ENCODE assay signal across 25 cellular contexts in the genomic region with DNA sequence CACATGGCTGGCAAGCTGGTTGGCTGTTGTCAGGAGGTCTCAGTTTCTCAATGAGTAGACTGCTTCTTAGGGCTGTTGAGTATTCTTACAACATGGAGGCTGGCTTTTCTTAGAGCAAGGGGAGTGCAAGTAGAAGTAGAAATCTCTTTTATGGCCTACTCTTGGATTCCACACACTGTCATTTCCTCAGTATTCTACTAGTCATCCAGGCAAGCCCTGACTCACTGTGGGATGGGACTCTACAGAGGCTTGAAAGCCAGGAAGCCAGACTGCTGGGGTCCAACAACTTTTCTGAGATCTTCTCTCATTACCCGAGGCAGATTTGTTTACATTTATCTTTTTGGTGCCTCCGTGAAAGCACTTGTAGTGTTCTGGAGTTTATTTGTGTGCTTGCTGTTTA.
DNase-seq lines count a peak whose midpoint lies in the region; ATAC-seq and TF ChIP-seq lines count a peak whose summit lies in the region.
"Had no signal": no experiment of that assay in that cellular context is flagged by ENCODE, and none has a peak within 500 bp of the region (broad histone marks: within the 10 kb centered on the region; RNA-seq: fewer than 3 reads in every experiment).

No MANE protein-coding gene starts in this region.

- DNase-seq in AG10803 (ENCODE audit: low read depth) (peak; percentile 22), HCEC 1CT (peak; percentile 29), RWPE2 (ENCODE audit: low spot score) (no peak), iris pigment epithelial cell (ENCODE audit: low read depth) (peak; percentile 13), NCI-H446 treated with DMSO at 0.1 percent for 48 hours (lab: John Stamatoyannopoulos, UW) (no peak), testis (no peak), H9 (no peak)
- DNase-seq in activated CD4-positive, alpha-beta T cell treated with anti-CD3 and anti-CD28 coated beads, Interleukin-2, amount 50 U/mL, for 48 hours = no peak
- DNase-seq: ACHN; activated CD4-positive, alpha-beta T cell treated with anti-CD3 and anti-CD28 coated beads, Interleukin-2, amount 50 U/mL, for 1 hour; activated naive CD4-positive, alpha-beta T cell treated with anti-CD3 and anti-CD28 coated beads, Interleukin-2, amount 50 U/mL, for 16 hours; amygdala; caudate nucleus; Karpas-422; left ventricle myocardium inferior; naive thymus-derived CD8-positive, alpha-beta T cell; NCI-H1694 treated with DMSO at 0.1 percent for 48 hours; occipital lobe; SK-N-SH; small intestine; stimulated activated CD4-positive, alpha-beta T cell treated with anti-CD3 and anti-CD28 coated beads, Interleukin-2, amount 100 ng/mL, for 24 hours; upper lobe of right lung; WERI-Rb-1 had no signal

- no peak overlapping the region for H2BK120ac ChIP-seq in H9 (ENCODE audit: low read depth, low read length, poor library complexity, severe bottlenecking)

- no peak overlapping the region for H3K4me3 ChIP-seq in AG10803 (ENCODE audit: low read length)
- H3K4me3 ChIP-seq in RWPE2 (ENCODE audit: severe bottlenecking) = no peak overlapping the region
- H3K4me3 ChIP-seq in testis = no peak overlapping the region
- H3K4me3 ChIP-seq: left ventricle myocardium inferior, upper lobe of right lung had no signal

- H3K9ac ChIP-seq in H9 (ENCODE audit: extremely low read depth, insufficient read length, low read length) = no peak overlapping the region
- H3K9ac ChIP-seq: SK-N-SH had no signal

- H3K4me1 ChIP-seq in RWPE2 (ENCODE audit: insufficient read depth, poor library complexity, severe bottlenecking) = no peaks in the 10 kb centered on the region
- H3K4me1 ChIP-seq in testis = no peaks in the 10 kb centered on the region
- H3K4me1 ChIP-seq in H9 (ENCODE audit: insufficient read depth, low read length) = no peaks in the 10 kb centered on the region
- H3K4me1 ChIP-seq: left ventricle myocardium inferior, upper lobe of right lung had no signal

- H3K36me3 ChIP-seq in RWPE2 (ENCODE audit: low read depth) (no peaks in the 10 kb centered on the region), testis (ENCODE audit: low read depth, missing control alignments) (no peaks in the 10 kb centered on the region)
- H3K36me3 ChIP-seq: left ventricle myocardium inferior, upper lobe of right lung, WERI-Rb-1 had no signal

- H3K4me1 Mint-ChIP-seq in H9 = peaks cover 13 to 17% of the 10 kb centered on the region in 2 experiments
- H3K4me1 Mint-ChIP-seq: mesothelial cell of epicardium; naive thymus-derived CD8-positive, alpha-beta T cell had no signal

- ATAC-seq in RWPE2 (ENCODE audit: low read depth) = peak; percentile 80
- ATAC-seq: naive thymus-derived CD8-positive, alpha-beta T cell; upper lobe of right lung had no signal

- no peaks in the 10 kb centered on the region for H3K79me2 ChIP-seq in H9 (ENCODE audit: insufficient read depth, low read length)

- no peak overlapping the region for H2AK5ac ChIP-seq in H9 (ENCODE audit: insufficient read length, low read length)

- H3K18ac ChIP-seq in H9 (ENCODE audit: insufficient read length, low read depth, low read length) = no peak overlapping the region

- no peak overlapping the region for H3K4me2 ChIP-seq in H9 (ENCODE audit: insufficient read depth, insufficient read length, low read length)
- H3K4me2 ChIP-seq: SK-N-SH had no signal

- H3K4me3 Mint-ChIP-seq in H9 = no peak overlapping the region
- H3K4me3 Mint-ChIP-seq: mesothelial cell of epicardium; naive thymus-derived CD8-positive, alpha-beta T cell had no signal

- H3K27ac ChIP-seq in RWPE2 (ENCODE audit: poor library complexity, severe bottlenecking) (no peak overlapping the region), testis (no peak overlapping the region), H9 (ENCODE audit: insufficient read length, low read depth, low read length) (no peak overlapping the region)
- H3K27ac ChIP-seq: C4-2B, left ventricle myocardium inferior, upper lobe of right lung, WERI-Rb-1 had no signal

- no peak overlapping the region for H2BK15ac ChIP-seq in H9 (ENCODE audit: low read depth, low read length)

- H3K36me3 Mint-ChIP-seq in H9 (ENCODE audit: insufficient read depth in 1 of 3, low read depth in 3 of 3) = no peaks in the 10 kb centered on the region
- H3K36me3 Mint-ChIP-seq: mesothelial cell of epicardium; naive thymus-derived CD8-positive, alpha-beta T cell had no signal

- no peaks in the 10 kb centered on the region for H3K9me3 ChIP-seq in RWPE2 (ENCODE audit: severe bottlenecking)
- H3K9me3 ChIP-seq in testis = no peaks in the 10 kb centered on the region
- H3K9me3 ChIP-seq in H9 (ENCODE audit: control insufficient read depth, low read depth, low read length) = no peaks in the 10 kb centered on the region
- H3K9me3 ChIP-seq: left ventricle myocardium inferior, SK-N-SH, upper lobe of right lung had no signal

- WGBS in testis, 2 donors = 86 to 91% methylated on average over 2 of the region's 2 CpGs
- no CpG with 5 or more reads among the region's 2 CpGs for WGBS in H9 (ENCODE audit: extremely low coverage, insufficient read length, low lambda C conversion rate)

- no peak overlapping the region for H3K27ac Mint-ChIP-seq in H9
- H3K27ac Mint-ChIP-seq: mesothelial cell of epicardium; naive thymus-derived CD8-positive, alpha-beta T cell had no signal

- no peak overlapping the region for H3T11ph ChIP-seq in H9 (ENCODE audit: low read length)

- H4K20me1 ChIP-seq in H9 (ENCODE audit: control insufficient read depth, insufficient read depth, insufficient read length) = no peaks in the 10 kb centered on the region

- H4K5ac ChIP-seq in H9 (ENCODE audit: insufficient read length, low read depth, low read length) = no peak overlapping the region

- H3K56ac ChIP-seq in H9 (ENCODE audit: insufficient read length, low read depth, low read length) = no peak overlapping the region

- H3K23ac ChIP-seq in H9 (ENCODE audit: insufficient read length, low read depth, low read length) = no peak overlapping the region

- H3K14ac ChIP-seq in H9 (ENCODE audit: insufficient read depth, low read length) = no peak overlapping the region

- H3K27me3 ChIP-seq in RWPE2 (ENCODE audit: insufficient read depth, poor library complexity, severe bottlenecking) (no peaks in the 10 kb centered on the region), testis (no peaks in the 10 kb centered on the region), H9 (ENCODE audit: insufficient read depth, low read length) (no peaks in the 10 kb centered on the region)
- H3K27me3 ChIP-seq: upper lobe of right lung had no signal

- no peaks in the 10 kb centered on the region for H3K9me3 Mint-ChIP-seq in H9

- TF ChIP-seq CTCF in AG10803 (conservative IDR thresholded peaks at IDR 0.05; ENCODE audit: low read length) (no peak), RWPE2 (IDR thresholded peaks at IDR 0.05; ENCODE audit: poor library complexity, severe bottlenecking) (no peak), testis (IDR thresholded peaks at IDR 0.05) (no peak), H9 (conservative IDR thresholded peaks at IDR 0.05) (no peak)

- no peaks in the 10 kb centered on the region for H3K79me1 ChIP-seq in H9 (ENCODE audit: insufficient read depth, low read depth, low read length, poor library complexity, severe bottlenecking)

- H2BK5ac ChIP-seq in H9 (ENCODE audit: insufficient read length, low read length) = no peak overlapping the region

- H4K91ac ChIP-seq in H9 (ENCODE audit: insufficient read length, low read depth, low read length) = no peak overlapping the region

- no peak for TF ChIP-seq POLR2A in testis (IDR thresholded peaks at IDR 0.05)

- no peaks in the 10 kb centered on the region for H3K23me2 ChIP-seq in H9 (ENCODE audit: insufficient read length, low read depth, low read length, poor library complexity, severe bottlenecking)

- intact Hi-C loops in testis (cut with DNase I; ENCODE audit: low total_unique reads) = no loop called here

- H4K8ac ChIP-seq in H9 (replicated peaks; ENCODE audit: insufficient read length, low read depth, low read length) = no peak overlapping the region

- no peak overlapping the region for H3K4ac ChIP-seq in H9 (ENCODE audit: low read depth, low read length)

- H3K27me3 Mint-ChIP-seq in H9 (ENCODE audit: low read depth) = no peaks in the 10 kb centered on the region

- no peak overlapping the region for H2BK20ac ChIP-seq in H9 (ENCODE audit: low read depth, low read length, poor library complexity, severe bottlenecking)

- no peak overlapping the region for H2AFZ ChIP-seq in H9 (ENCODE audit: low read length)

- H2BK12ac ChIP-seq in H9 (ENCODE audit: insufficient read length, low read depth, low read length) = no peak overlapping the region

Comparison
In these comparisons a context has a peak if more than half of its experiments do, and no peak if none do; other contexts are left out.
1. DNase-seq: peak in AG10803 (single experiment), HCEC 1CT (single experiment) and iris pigment epithelial cell (single experiment); none in RWPE2 (single experiment), NCI-H446 treated with DMSO at 0.1 percent for 48 hours (single experiment), activated CD4-positive, alpha-beta T cell treated with anti-CD3 and anti-CD28 coated beads, Interleukin-2, amount 50 U/mL, for 48 hours (0 of 2), testis (single experiment) and H9 (single experiment).